In the genomic region with DNA sequence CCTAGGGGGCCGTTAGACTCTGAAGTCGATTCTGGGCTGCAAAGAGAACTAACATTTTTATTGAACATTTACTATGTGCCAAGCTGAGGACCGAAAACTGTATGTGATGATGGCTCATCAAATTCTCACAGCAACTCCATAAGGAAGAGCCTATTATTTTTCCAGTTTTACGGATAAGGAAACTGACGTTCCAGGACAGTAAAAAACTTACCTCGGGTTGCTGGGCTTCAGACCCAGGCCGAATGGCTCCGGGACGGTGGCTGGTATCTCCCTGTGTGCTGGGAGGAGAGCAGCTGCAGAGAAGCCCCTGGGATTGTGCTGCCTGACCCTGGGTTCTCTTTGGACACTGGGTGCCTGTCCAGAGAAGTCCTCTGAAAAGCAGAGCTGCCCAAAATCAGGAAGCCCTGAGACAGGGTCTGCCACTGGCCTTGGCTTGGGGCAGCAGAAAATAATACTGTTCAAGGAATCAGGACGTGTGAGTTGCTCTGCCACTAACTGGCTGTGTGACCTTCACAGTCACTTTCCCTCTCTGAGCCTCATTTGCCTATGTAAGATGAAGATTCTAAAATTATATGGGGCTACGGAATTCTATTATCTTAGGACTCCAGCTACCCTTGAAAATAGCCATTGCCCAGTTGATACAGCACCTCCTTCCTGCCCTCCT, we compare ENCODE assay signal across 27 cellular contexts.
DNase-seq lines count a peak whose midpoint lies in the region; ATAC-seq, FAIRE-seq and TF ChIP-seq lines count a peak whose summit lies in the region.
"Had no signal": no experiment of that assay in that cellular context is flagged by ENCODE, and none has a peak within 500 bp of the region (broad histone marks: within the 10 kb centered on the region; RNA-seq: fewer than 3 reads in every experiment).

No MANE protein-coding gene starts in this region.

- H3K27ac ChIP-seq in A549 (peak overlapping the region; percentile 60 to 79), angular gyrus (ENCODE audit: low read depth, low read length) (peak overlapping the region; percentile 10), HepG2 (ENCODE audit: extremely low read length, insufficient read depth, low read length) (no peak overlapping the region), gastrocnemius medialis (peak overlapping the region; percentile 28 to 67 (median 56))
- H3K27ac ChIP-seq: esophagus squamous epithelium, GM23248, KMS-11, SJSA1, tibial nerve had no signal

- POLR2A ChIA-PET in A549 (lab: Yijun Ruan, JAX): no interaction called here
- POLR2A ChIA-PET in HepG2 (lab: Yijun Ruan, JAX): no interaction called here

- H3K79me2 ChIP-seq in HepG2 (ENCODE audit: insufficient read depth, low read length): no peaks in the 10 kb centered on the region

- H3K27me3 ChIP-seq in HepG2 (ENCODE audit: control insufficient read depth in 1 of 2, insufficient read depth in 2 of 2, low read length in 2 of 2) (no peaks in the 10 kb centered on the region), gastrocnemius medialis (no peaks in the 10 kb centered on the region)
- H3K27me3 ChIP-seq: body of pancreas, SJSA1, tibial nerve had no signal

- H3K4me1 ChIP-seq in A549: peaks cover 28% of the 10 kb centered on the region
- peaks cover 53% of the 10 kb centered on the region for H3K4me1 ChIP-seq in HepG2 (ENCODE audit: insufficient read depth, low read length)
- peaks cover 12 to 32% of the 10 kb centered on the region in 2 donors for H3K4me1 ChIP-seq in gastrocnemius medialis
- H3K4me1 ChIP-seq: SJSA1, tibial nerve had no signal

- no peak overlapping the region for H3K4me2 ChIP-seq in A549
- H3K4me2 ChIP-seq in HepG2 (ENCODE audit: low read depth, low read length): 0 out of 2 replicates have a peak overlapping the region, but pooled peaks have one; percentile 5
- H3K4me2 ChIP-seq: KMS-11 had no signal

- H3K36me3 ChIP-seq in HepG2 (replicated peaks in 1 of 2; ENCODE audit: control insufficient read depth in 1 of 2, insufficient read depth in 2 of 2, low read length in 2 of 2): no peaks in the 10 kb centered on the region
- H3K36me3 ChIP-seq in gastrocnemius medialis: no peaks in the 10 kb centered on the region
- H3K36me3 ChIP-seq: esophagus squamous epithelium, SJSA1, tibial nerve had no signal

- FAIRE-seq in A549 (lab: Jason Lieb, UNC) (no peak), HepG2 (lab: Jason Lieb, UNC) (no peak), urothelium cell line (lab: Jason Lieb, UNC) (no peak)
- FAIRE-seq: A204.1 had no signal

- in situ Hi-C loops in HepG2 (cut with HindIII; ENCODE audit: extremely low pct_ligation_motif_present, low pct_unique_long_range_greater_than_20kb): loop anchor here (25.0 kb wide), 1 partner anchor 190 kb away; no protein-coding TSS in a partner anchor
- in situ Hi-C loops in gastrocnemius medialis (cut with MboI; ENCODE audit: low sequenced_read_pairs in 4 of 4): loop anchor here in 3 of 4 donors (25.0 kb wide), 2 partner anchors 190 to 310 kb away; no protein-coding TSS in a partner anchor

- no peak overlapping the region for H2AFZ ChIP-seq in HepG2 (ENCODE audit: low read length)

- CTCF ChIA-PET in A549 (lab: Yijun Ruan, JAX) (interaction anchor here (1.5 kb wide), 1 partner anchor 8 kb away, joined by 3 read pairs; no protein-coding TSS in a partner anchor), HepG2 (lab: Yijun Ruan, JAX; ENCODE audit: low intra/inter-chr PET ratio, low total read pairs) (no interaction called here)

- H4K20me1 ChIP-seq in HepG2 (ENCODE audit: insufficient read depth, low read length): no peaks in the 10 kb centered on the region

- H3K4me3 ChIP-seq in A549 (no peak overlapping the region), HepG2 (replicated peaks in 1 of 3; ENCODE audit: insufficient read depth in 1 of 3, low read depth in 2 of 3, low read length in 3 of 3) (no peak overlapping the region), gastrocnemius medialis (no peak overlapping the region)
- H3K4me3 ChIP-seq: body of pancreas, esophagus squamous epithelium, GM23248, SJSA1, tibial nerve had no signal

- intact Hi-C loops in HepG2 (cut with micrococcal nuclease; ENCODE audit: unreplicated experiment): no loop called here
- intact Hi-C loops in gastrocnemius medialis (cut with DNase I; ENCODE audit: low total_unique reads): no loop called here

- H3K9ac ChIP-seq in HepG2 (ENCODE audit: insufficient read depth, low read depth, low read length): no peak overlapping the region
- H3K9ac ChIP-seq: GM23248, KMS-11 had no signal

- DNase-seq in A549 (ENCODE audit: low read depth in 1 of 2, low spot score in 1 of 2) (no peak), HepG2 (ENCODE audit: low spot score) (no peak), gastrocnemius medialis (no peak), urothelium cell line (ENCODE audit: low spot score) (no peak), activated gamma-delta T cell treated with Interleukin-2 at 50 U/mL for 16 hours (no peak), NCI-H510A (lab: John Stamatoyannopoulos, UW) (no peak)
- DNase-seq in activated CD4-positive, alpha-beta T cell treated with anti-CD3 and anti-CD28 coated beads, Interleukin-2, amount 50 U/mL, for 4 hours: no peak
- DNase-seq: activated CD4-positive, alpha-beta T cell treated with anti-CD3 and anti-CD28 coated beads for 1 hour; activated CD8-positive, alpha-beta memory T cell treated with anti-CD3 and anti-CD28 coated beads for 24 hours; activated gamma-delta T cell; activated naive CD8-positive, alpha-beta T cell treated with anti-CD3 and anti-CD28 coated beads, Interleukin-2, amount 50 U/mL, for 24 hours; activated T-cell treated with anti-CD3 and anti-CD28 coated beads, Interleukin-2, amount 50 U/mL, for 1 hour; Caco-2; DND-41; esophagus squamous epithelium; GM23248; islet precursor cell; mammary epithelial cell; stimulated activated CD4-positive, alpha-beta T cell treated with anti-CD3 and anti-CD28 coated beads, Interleukin-4, amount 100 ng/mL, for 4 hours; stimulated activated naive CD8-positive, alpha-beta T cell treated with anti-CD3 and anti-CD28 coated beads, Interleukin-15, Interleukin-2, amounts not matched to agents 100 U/mL and 50 U/mL, for 24 hours; T-cell had no signal

- TF ChIP-seq EP300 in A549 (IDR thresholded peaks at IDR 0.05) (no peak), HepG2 (IDR thresholded peaks at IDR 0.05; ENCODE audit: low read depth in 2 of 2, low read length in 2 of 2) (no peak), HepG2 (CRISPR knock-in tag; IDR thresholded peaks at IDR 0.05; ENCODE audit: borderline replicate concordance) (no peak)

- WGBS in A549 (ENCODE audit: missing lambda C conversion rate): 78% methylated on average over 11 of the region's 11 CpGs
- WGBS in HepG2 (ENCODE audit: low lambda C conversion rate): 90% methylated on average over 11 of the region's 11 CpGs

- TF ChIP-seq CTCF in A549 (IDR thresholded peaks at IDR 0.05): no peak
- TF ChIP-seq CTCF in HepG2 (CRISPR knock-in tag; IDR thresholded peaks at IDR 0.05): no peak
- no peak for TF ChIP-seq CTCF in gastrocnemius medialis (IDR thresholded peaks at IDR 0.05 in 4 of 5, conservative IDR thresholded peaks at IDR 0.05 in 1 of 5)

- TF ChIP-seq POLR2A in A549 (IDR thresholded peaks at IDR 0.05; ENCODE audit: low read length) (no peak), HepG2 (IDR thresholded peaks at IDR 0.05; ENCODE audit: insufficient read depth in 1 of 2, low read depth in 2 of 2, low read length in 2 of 2) (no peak), gastrocnemius medialis (IDR thresholded peaks at IDR 0.05) (no peak)

- TF ChIP-seq RAD21 in A549 (conservative IDR thresholded peaks at IDR 0.05 in 1 of 2, IDR thresholded peaks at IDR 0.05 in 1 of 2) (no peak), HepG2 (CRISPR knock-in tag; IDR thresholded peaks at IDR 0.05) (no peak)

- H3K9me3 ChIP-seq in A549 (no peaks in the 10 kb centered on the region), HepG2 (ENCODE audit: low read length) (no peaks in the 10 kb centered on the region), gastrocnemius medialis (no peaks in the 10 kb centered on the region)
- H3K9me3 ChIP-seq: body of pancreas, Caco-2, esophagus squamous epithelium, tibial nerve had no signal

- no TSS peak for BruUV-seq in HepG2 (replicated peaks; lab: Mats Ljungman, UMichigan)

- ATAC-seq in A549: no peak
- ATAC-seq in HepG2: no peak
- ATAC-seq in gastrocnemius medialis: no peak
- ATAC-seq: activated naive CD8-positive, alpha-beta T cell treated with anti-CD3 and anti-CD28 coated beads, Interleukin-2, amount 50 U/mL, for 24 hours; body of pancreas; stimulated activated naive CD8-positive, alpha-beta T cell treated with anti-CD3 and anti-CD28 coated beads, Interleukin-15, Interleukin-2, amounts not matched to agents 100 U/mL and 50 U/mL, for 24 hours; T-cell had no signal

TF ChIP-seq in A549, 52 proteins besides CTCF, POLR2A, EP300 and RAD21 (continues in another document):
- TF ChIP-seq TFCP2L1 (CRISPR knock-in tag; IDR thresholded peaks at IDR 0.05): no peak
- TF ChIP-seq, protein P1, sequence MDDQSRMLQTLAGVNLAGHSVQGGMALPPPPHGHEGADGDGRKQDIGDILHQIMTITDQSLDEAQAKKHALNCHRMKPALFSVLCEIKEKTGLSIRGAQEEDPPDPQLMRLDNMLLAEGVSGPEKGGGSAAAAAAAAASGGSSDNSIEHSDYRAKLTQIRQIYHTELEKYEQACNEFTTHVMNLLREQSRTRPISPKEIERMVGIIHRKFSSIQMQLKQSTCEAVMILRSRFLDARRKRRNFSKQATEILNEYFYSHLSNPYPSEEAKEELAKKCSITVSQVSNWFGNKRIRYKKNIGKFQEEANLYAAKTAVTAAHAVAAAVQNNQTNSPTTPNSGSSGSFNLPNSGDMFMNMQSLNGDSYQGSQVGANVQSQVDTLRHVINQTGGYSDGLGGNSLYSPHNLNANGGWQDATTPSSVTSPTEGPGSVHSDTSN (IDR thresholded peaks at IDR 0.05): no peak
- no peak for TF ChIP-seq FOSB (CRISPR knock-in tag; IDR thresholded peaks at IDR 0.05)
- TF ChIP-seq EHMT2 (IDR thresholded peaks at IDR 0.05; ENCODE audit: low read depth): no peak
